ENCODE assay signal across 25 cellular contexts in the genomic region with DNA sequence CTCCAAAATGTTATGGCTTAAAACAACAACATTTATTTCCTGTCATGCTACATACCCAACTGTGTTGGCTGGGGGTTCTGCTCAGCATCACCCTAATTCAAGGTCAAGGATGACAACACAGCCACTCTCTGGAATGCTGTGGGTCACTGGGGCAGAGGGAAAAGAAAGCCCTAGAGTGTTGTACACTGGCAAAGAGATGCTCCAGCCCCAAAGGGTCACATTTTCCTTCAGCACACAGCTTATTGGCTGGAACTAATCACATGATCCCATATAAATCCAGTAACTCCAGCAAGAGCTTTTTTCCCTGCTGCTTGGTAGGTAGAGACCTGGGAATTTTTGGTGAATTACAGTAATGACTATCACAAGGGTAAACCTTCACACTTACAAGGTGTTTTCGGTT.
"Had no signal": no experiment of that assay in that cellular context is flagged by ENCODE, and none has a peak within 500 bp of the region (broad histone marks: within the 10 kb centered on the region; RNA-seq: fewer than 3 reads in every experiment).

No MANE protein-coding gene starts in this region.

- H3K9me3 Mint-ChIP-seq: endodermal cell had no signal

- H3K27me3 Mint-ChIP-seq: stimulated activated naive B cell treated with anti-CD40 and anti-IgM and Interleukin-4, amounts not matched to agents 10 μg/mL and 1 μg/mL and 100 μg/mL, for 72 hours had no signal

- H3K36me3 Mint-ChIP-seq: immature natural killer cell; naive thymus-derived CD4-positive, alpha-beta T cell; stimulated activated naive B cell treated with anti-CD40 and anti-IgM and Interleukin-4, amounts not matched to agents 10 μg/mL and 1 μg/mL and 100 μg/mL, for 72 hours had no signal

- H3K9me3 ChIP-seq: heart right ventricle, left ventricle myocardium inferior, neutrophil, psoas muscle, testis, tibial nerve, upper lobe of right lung had no signal

- H3K4me1 Mint-ChIP-seq: immature natural killer cell; stimulated activated naive B cell treated with anti-CD40 and anti-IgM and Interleukin-4, amounts not matched to agents 10 μg/mL and 1 μg/mL and 100 μg/mL, for 72 hours; stimulated activated naive CD8-positive, alpha-beta T cell treated with anti-CD3 and anti-CD28 coated beads, Interleukin-15, amount 100 ng/mL, for 72 hours had no signal

- FAIRE-seq: endothelial cell of umbilical vein, keratinocyte had no signal

- ATAC-seq: heart right ventricle; naive thymus-derived CD4-positive, alpha-beta T cell; psoas muscle; sciatic nerve; stimulated activated naive B cell treated with anti-CD40 and anti-IgM and Interleukin-4, amounts not matched to agents 10 μg/mL and 1 μg/mL and 100 μg/mL, for 72 hours; stimulated activated naive CD8-positive, alpha-beta T cell treated with anti-CD3 and anti-CD28 coated beads, Interleukin-15, amount 100 ng/mL, for 72 hours; upper lobe of right lung had no signal

- DNase-seq: effector CD4-positive, alpha-beta T cell; endodermal cell; erythroblast; foreskin melanocyte; heart right ventricle; hypothalamus; immature natural killer cell; left ventricle myocardium inferior; mesendoderm; naive thymus-derived CD4-positive, alpha-beta T cell; psoas muscle; retina; stimulated activated CD4-positive, alpha-beta T cell treated with anti-CD3 and anti-CD28 coated beads, Interleukin-2, amount 100 ng/mL, for 24 hours; stimulated activated CD4-positive, alpha-beta T cell treated with anti-CD3 and anti-CD28 coated beads, Interleukin-4, amount 100 ng/mL, for 4 hours; stimulated activated naive B cell treated with anti-CD40 and anti-IgM and Interleukin-4, amounts not matched to agents 10 μg/mL and 1 μg/mL and 100 μg/mL, for 72 hours; stimulated activated naive CD8-positive, alpha-beta T cell treated with anti-CD3 and anti-CD28 coated beads, Interleukin-15, amount 100 ng/mL, for 72 hours; testis; upper lobe of right lung had no signal

- H3K4me3 Mint-ChIP-seq: endodermal cell; immature natural killer cell; naive thymus-derived CD4-positive, alpha-beta T cell; stimulated activated naive B cell treated with anti-CD40 and anti-IgM and Interleukin-4, amounts not matched to agents 10 μg/mL and 1 μg/mL and 100 μg/mL, for 72 hours; stimulated activated naive CD8-positive, alpha-beta T cell treated with anti-CD3 and anti-CD28 coated beads, Interleukin-15, amount 100 ng/mL, for 72 hours had no signal

- H3K36me3 ChIP-seq: heart right ventricle, left ventricle myocardium inferior, neutrophil, tibial nerve, upper lobe of right lung had no signal

- H3K4me1 ChIP-seq: heart right ventricle, left ventricle myocardium inferior, psoas muscle, testis, upper lobe of right lung had no signal

- H3K27me3 ChIP-seq: heart right ventricle, neutrophil, testis, tibial nerve, upper lobe of right lung had no signal

- H3K4me3 ChIP-seq: coronary artery, heart right ventricle, left ventricle myocardium inferior, lung, psoas muscle, testis, tibial nerve, upper lobe of right lung had no signal

- H3K27ac ChIP-seq: coronary artery, heart right ventricle, left ventricle myocardium inferior, neutrophil, psoas muscle, testis, tibial nerve, upper lobe of right lung had no signal

- H3K27ac Mint-ChIP-seq: endodermal cell; immature natural killer cell; naive thymus-derived CD4-positive, alpha-beta T cell; stimulated activated naive B cell treated with anti-CD40 and anti-IgM and Interleukin-4, amounts not matched to agents 10 μg/mL and 1 μg/mL and 100 μg/mL, for 72 hours; stimulated activated naive CD8-positive, alpha-beta T cell treated with anti-CD3 and anti-CD28 coated beads, Interleukin-15, amount 100 ng/mL, for 72 hours had no signal
